ENCODE assay signal across 2 cellular contexts in genomic region chr19:38317104-38317612, GRCh38.
TF ChIP-seq lines count a peak whose summit lies in the region.

No MANE protein-coding gene starts in this region.

TF ChIP-seq in liver, 16 proteins besides CTCF, POLR2A, EP300 and RAD21:
- TF ChIP-seq FOXA1 (IDR thresholded peaks at IDR 0.05): no peak
- peak; percentile 15 for TF ChIP-seq SP1 (IDR thresholded peaks at IDR 0.05)
- TF ChIP-seq NR2F2 (IDR thresholded peaks at IDR 0.05): peak; percentile 83
- TF ChIP-seq FOXA2 (IDR thresholded peaks at IDR 0.05): no peak
- TF ChIP-seq HNF4A (conservative IDR thresholded peaks at IDR 0.05): no peak
- TF ChIP-seq TAF1 (conservative IDR thresholded peaks at IDR 0.05): no peak
- TF ChIP-seq EGR1 (IDR thresholded peaks at IDR 0.05; ENCODE audit: low read depth in 2 of 2): peak in 1 of 2 donors; percentile 15
- TF ChIP-seq GABPA (IDR thresholded peaks at IDR 0.05 in 1 of 2, conservative IDR thresholded peaks at IDR 0.05 in 1 of 2): no peak
- TF ChIP-seq MAX (IDR thresholded peaks at IDR 0.05): peak; percentile 27
- no peak for TF ChIP-seq ZBTB33 (IDR thresholded peaks at IDR 0.05)

TF ChIP-seq in HepG2, 621 proteins besides CTCF, POLR2A, EP300 and RAD21:
- TF ChIP-seq SRSF1 (optimal IDR thresholded peaks at IDR 0.05; ENCODE audit: low read depth, low read length) (no peak), HNRNPH1 (optimal IDR thresholded peaks at IDR 0.05; ENCODE audit: low read depth, low read length) (no peak), TBX3 (IDR thresholded peaks at IDR 0.05; ENCODE audit: borderline replicate concordance) (no peak), ZNF747 (CRISPR knock-in tag; IDR thresholded peaks at IDR 0.05; ENCODE audit: borderline replicate concordance) (no peak), FOXO4 (CRISPR knock-in tag; conservative IDR thresholded peaks at IDR 0.05) (no peak), FOXC1 (CRISPR knock-in tag; IDR thresholded peaks at IDR 0.05; ENCODE audit: borderline replicate concordance) (no peak), MZF1 (CRISPR knock-in tag; IDR thresholded peaks at IDR 0.05; ENCODE audit: borderline replicate concordance) (no peak), BCL6 (CRISPR knock-in tag; IDR thresholded peaks at IDR 0.05) (no peak)
- TF ChIP-seq, protein P1, sequence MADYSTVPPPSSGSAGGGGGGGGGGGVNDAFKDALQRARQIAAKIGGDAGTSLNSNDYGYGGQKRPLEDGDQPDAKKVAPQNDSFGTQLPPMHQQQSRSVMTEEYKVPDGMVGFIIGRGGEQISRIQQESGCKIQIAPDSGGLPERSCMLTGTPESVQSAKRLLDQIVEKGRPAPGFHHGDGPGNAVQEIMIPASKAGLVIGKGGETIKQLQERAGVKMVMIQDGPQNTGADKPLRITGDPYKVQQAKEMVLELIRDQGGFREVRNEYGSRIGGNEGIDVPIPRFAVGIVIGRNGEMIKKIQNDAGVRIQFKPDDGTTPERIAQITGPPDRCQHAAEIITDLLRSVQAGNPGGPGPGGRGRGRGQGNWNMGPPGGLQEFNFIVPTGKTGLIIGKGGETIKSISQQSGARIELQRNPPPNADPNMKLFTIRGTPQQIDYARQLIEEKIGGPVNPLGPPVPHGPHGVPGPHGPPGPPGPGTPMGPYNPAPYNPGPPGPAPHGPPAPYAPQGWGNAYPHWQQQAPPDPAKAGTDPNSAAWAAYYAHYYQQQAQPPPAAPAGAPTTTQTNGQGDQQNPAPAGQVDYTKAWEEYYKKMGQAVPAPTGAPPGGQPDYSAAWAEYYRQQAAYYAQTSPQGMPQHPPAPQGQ (CRISPR knock-in tag; IDR thresholded peaks at IDR 0.05; ENCODE audit: borderline replicate concordance): no peak
TF ChIP-seq in HepG2: peak in this region for 0.
